30 cellular contexts compared by ENCODE assay signal in genomic region chr10:62894156-62894555, GRCh38.
"Had no signal": no experiment of that assay in that cellular context is flagged by ENCODE, and none has a peak within 500 bp of the region (broad histone marks: within the 10 kb centered on the region; RNA-seq: fewer than 3 reads in every experiment).

No MANE protein-coding gene starts in this region.

- H3K9me3 ChIP-seq: left ventricle myocardium inferior, neutrophil, psoas muscle, right atrium auricular region, right lobe of liver, stomach, testis, tibial artery, upper lobe of right lung, uterus had no signal

- H3K36me3 Mint-ChIP-seq: immature natural killer cell; mesothelial cell of epicardium; naive B cell; natural killer cell; neural progenitor cell; stimulated activated naive B cell treated with anti-CD40 and anti-IgM and Interleukin-4, amounts not matched to agents 10 μg/mL and 1 μg/mL and 100 μg/mL, for 72 hours had no signal

- H3K27me3 ChIP-seq: neural progenitor cell, neutrophil, right atrium auricular region, right lobe of liver, stomach, testis, tibial artery, upper lobe of right lung, uterus had no signal

- H3K36me3 ChIP-seq: left ventricle myocardium inferior, neural progenitor cell, neutrophil, right atrium auricular region, right lobe of liver, stomach, tibial artery, upper lobe of right lung, uterus had no signal

- DNase-seq: hippocampal formation; immature natural killer cell; kidney; left ventricle myocardium inferior; mesendoderm; naive B cell; natural killer cell; nephron progenitor cell; occipital lobe; psoas muscle; right lobe of liver; stimulated activated CD4-positive, alpha-beta T cell treated with anti-CD3 and anti-CD28 coated beads, Interleukin-12 subunit alpha, Interleukin-12 subunit beta, amount 100 ng/mL, for 4 hours; stimulated activated CD4-positive, alpha-beta T cell treated with anti-CD3 and anti-CD28 coated beads, Interleukin-15, amount 100 ng/mL, for 24 hours; stimulated activated CD4-positive, alpha-beta T cell treated with anti-CD3 and anti-CD28 coated beads, Interleukin-2, amount 100 ng/mL, for 24 hours; stimulated activated CD4-positive, alpha-beta T cell treated with anti-CD3 and anti-CD28 coated beads, Interleukin-4, amount 100 ng/mL, for 1 hour; stimulated activated naive B cell treated with anti-CD40 and anti-IgM and Interleukin-4, amounts not matched to agents 10 μg/mL and 1 μg/mL and 100 μg/mL, for 72 hours; stimulated activated naive CD8-positive, alpha-beta T cell treated with anti-CD3 and anti-CD28 coated beads, Interleukin-15, Interleukin-2, amounts not matched to agents 100 U/mL and 50 U/mL, for 24 hours; stomach; testis; tibial artery; trophoblast cell; upper lobe of right lung; uterus had no signal

- H3K4me3 ChIP-seq: left ventricle myocardium inferior, lung, neural progenitor cell, psoas muscle, right atrium auricular region, right lobe of liver, skin epidermis, stomach, testis, tibial artery, upper lobe of right lung, uterus had no signal

- ATAC-seq: natural killer cell; psoas muscle; right lobe of liver; stimulated activated naive B cell treated with anti-CD40 and anti-IgM and Interleukin-4, amounts not matched to agents 10 μg/mL and 1 μg/mL and 100 μg/mL, for 72 hours; stimulated activated naive CD8-positive, alpha-beta T cell treated with anti-CD3 and anti-CD28 coated beads, Interleukin-15, Interleukin-2, amounts not matched to agents 100 U/mL and 50 U/mL, for 24 hours; upper lobe of right lung had no signal

- H3K27ac ChIP-seq: neural progenitor cell, neutrophil, parathyroid adenoma, psoas muscle, right atrium auricular region, right lobe of liver, skin epidermis, stomach, testis, tibial artery, upper lobe of right lung, uterus had no signal

- H3K4me3 Mint-ChIP-seq: immature natural killer cell; mesothelial cell of epicardium; naive B cell; natural killer cell; nephron progenitor cell; neural progenitor cell; stimulated activated naive B cell treated with anti-CD40 and anti-IgM and Interleukin-4, amounts not matched to agents 10 μg/mL and 1 μg/mL and 100 μg/mL, for 72 hours had no signal

- H3K4me1 Mint-ChIP-seq: immature natural killer cell, natural killer cell had no signal

- H2AFZ ChIP-seq: neural progenitor cell, parathyroid adenoma had no signal

- H3K4me1 ChIP-seq: left ventricle myocardium inferior, parathyroid adenoma, psoas muscle, right atrium auricular region, right lobe of liver, stomach, testis, tibial artery, upper lobe of right lung, uterus had no signal

- H3K9me3 Mint-ChIP-seq: immature natural killer cell; mesothelial cell of epicardium; naive B cell; natural killer cell; nephron progenitor cell; neural progenitor cell; stimulated activated naive B cell treated with anti-CD40 and anti-IgM and Interleukin-4, amounts not matched to agents 10 μg/mL and 1 μg/mL and 100 μg/mL, for 72 hours had no signal

- H3K79me2 ChIP-seq: parathyroid adenoma had no signal

- H3K27ac Mint-ChIP-seq: immature natural killer cell; mesothelial cell of epicardium; naive B cell; natural killer cell; nephron progenitor cell; neural progenitor cell; stimulated activated naive B cell treated with anti-CD40 and anti-IgM and Interleukin-4, amounts not matched to agents 10 μg/mL and 1 μg/mL and 100 μg/mL, for 72 hours had no signal
